13 cellular contexts compared by ENCODE assay signal in genomic region chr4:70844180-70844579, GRCh38. TPM values are rescaled to one million over a fixed set of nuclear protein-coding genes. Genes with fewer than 3 reads are reported as not detected.
A peak's percentile ranks its signal among the peaks of the same experiment; 100 is the strongest.
DNase-seq lines count a peak whose midpoint lies in the region; ATAC-seq lines count a peak whose summit lies in the region.
"Had no signal": no experiment of that assay in that cellular context is flagged by ENCODE, and none has a peak within 500 bp of the region (broad histone marks: within the 10 kb centered on the region; RNA-seq: fewer than 3 reads in every experiment).

No MANE protein-coding gene starts in this region.

- no peak overlapping the region for H3K4me3 Mint-ChIP-seq in activated naive CD8-positive, alpha-beta T cell treated with anti-CD3 and anti-CD28 coated beads for 36 hours

- no peaks in the 10 kb centered on the region for H3K36me3 Mint-ChIP-seq in activated naive CD8-positive, alpha-beta T cell treated with anti-CD3 and anti-CD28 coated beads for 36 hours

- ATAC-seq in GM18861 (IDR thresholded peaks at IDR 0.05; ENCODE audit: unreplicated experiment), result peak; percentile 36
- peak; percentile 25 for ATAC-seq in HG02870 (IDR thresholded peaks at IDR 0.05; ENCODE audit: unreplicated experiment)
- ATAC-seq in GM21737 (IDR thresholded peaks at IDR 0.05; ENCODE audit: unreplicated experiment), result no peak

- DNase-seq in Caki2 (ENCODE audit: low read depth), result peak; percentile 12
- no peak for DNase-seq in activated naive CD8-positive, alpha-beta T cell treated with anti-CD3 and anti-CD28 coated beads for 36 hours
- no peak for DNase-seq in amygdala (lab: John Stamatoyannopoulos, UW)
- DNase-seq in EL, result no peak
- DNase-seq in AML-193 (lab: John Stamatoyannopoulos, UW), result no peak
- DNase-seq: activated naive CD4-positive, alpha-beta T cell treated with anti-CD3 and anti-CD28 coated beads, Interleukin-2, amount 50 U/mL, for 16 hours; BE2C; hippocampal formation; SHP77 treated with DMSO at 0.1 percent for 48 hours; T-helper 9 cell had no signal

- H3K9me3 Mint-ChIP-seq in activated naive CD8-positive, alpha-beta T cell treated with anti-CD3 and anti-CD28 coated beads for 36 hours, result no peaks in the 10 kb centered on the region

- in situ Hi-C loops in Caki2 (cut with HindIII; ENCODE audit: low pct_unique_long_range_greater_than_20kb, low sequenced_read_pairs), result no loop called here

- peak overlapping the region; percentile 14 for H3K27ac Mint-ChIP-seq in activated naive CD8-positive, alpha-beta T cell treated with anti-CD3 and anti-CD28 coated beads for 36 hours

- H3K27me3 Mint-ChIP-seq in activated naive CD8-positive, alpha-beta T cell treated with anti-CD3 and anti-CD28 coated beads for 36 hours, result no peaks in the 10 kb centered on the region

- H3K4me1 Mint-ChIP-seq in activated naive CD8-positive, alpha-beta T cell treated with anti-CD3 and anti-CD28 coated beads for 36 hours, result peaks cover 35% of the 10 kb centered on the region

RNA-seq across cellular contexts. Expression of gene GRSF1, which starts 4.5 kb away (rescaled TPM):
- 95.2 and 97.6 TPM in 2 replicates for total RNA-seq in Caki2 (2014; rRNA removed; shearing (Covaris generic); ENCODE audit: low replicate concordance)
- total RNA-seq in activated naive CD8-positive, alpha-beta T cell treated with anti-CD3 and anti-CD28 coated beads for 36 hours, result 100 to 1,000 TPM; 118 to 122 TPM

RNA-seq across cellular contexts. Expression of gene MOB1B, which starts 58.0 kb away (rescaled TPM):
- 2.6 and 3.3 TPM in 2 replicates for total RNA-seq in Caki2 (2014; rRNA removed; shearing (Covaris generic); ENCODE audit: low replicate concordance)
- 10 to 100 TPM; 19.0 to 19.7 TPM for total RNA-seq in activated naive CD8-positive, alpha-beta T cell treated with anti-CD3 and anti-CD28 coated beads for 36 hours
